In genomic region chr10:14382022-14382421, GRCh38 we compare ENCODE assay signal across 9 cellular contexts. TPM values are rescaled to one million over a fixed set of nuclear protein-coding genes. Genes with fewer than 3 reads are reported as not detected.
DNase-seq lines count a peak whose midpoint lies in the region; ATAC-seq and TF ChIP-seq lines count a peak whose summit lies in the region.
"Had no signal": no experiment of that assay in that cellular context is flagged by ENCODE, and none has a peak within 500 bp of the region (broad histone marks: within the 10 kb centered on the region; RNA-seq: fewer than 3 reads in every experiment).

No MANE protein-coding gene starts in this region.

- DNase-seq in activated naive CD4-positive, alpha-beta T cell treated with Interleukin-2 at 50 U/mL for 16 hours, result peak; percentile 54
- DNase-seq in stimulated activated CD4-positive, alpha-beta T cell treated with anti-CD3 and anti-CD28 coated beads, Interleukin-1b, Interleukin-23, amount 100 ng/mL, for 24 hours (ENCODE audit: low read depth in 4 of 4, low spot score in 1 of 4), result peak in 3 of 4 experiments; percentile 30 to 36 (median 35)
- no peak for DNase-seq in NCI-H1092 (lab: John Stamatoyannopoulos, UW)
- DNase-seq in breast epithelium (ENCODE audit: low spot score in 2 of 2), result no peak
- DNase-seq in amygdala (lab: John Stamatoyannopoulos, UW), result no peak

- no peaks in the 10 kb centered on the region for H3K9me3 ChIP-seq in breast epithelium
- H3K9me3 ChIP-seq: thyroid gland had no signal

- no peak for TF ChIP-seq CTCF in breast epithelium (IDR thresholded peaks at IDR 0.05)

- H3K4me3 ChIP-seq in breast epithelium, result no peak overlapping the region
- H3K4me3 ChIP-seq: thyroid gland had no signal

- H3K4me1 ChIP-seq in breast epithelium, result no peaks in the 10 kb centered on the region

- no peaks in the 10 kb centered on the region for H3K36me3 ChIP-seq in breast epithelium
- H3K36me3 ChIP-seq: thyroid gland had no signal

- H3K27me3 ChIP-seq in breast epithelium, result peaks cover 0 to 12% of the 10 kb centered on the region in 2 donors
- H3K27me3 ChIP-seq: thyroid gland had no signal

- H3K27ac ChIP-seq in breast epithelium, result no peak overlapping the region
- H3K27ac ChIP-seq: thyroid gland had no signal

- ATAC-seq in GM18873 (IDR thresholded peaks at IDR 0.05; ENCODE audit: low FRiP score, unreplicated experiment) (peak; percentile 65), HG03175 (IDR thresholded peaks at IDR 0.05; ENCODE audit: unreplicated experiment) (peak; percentile 41), GM21515 (IDR thresholded peaks at IDR 0.05; ENCODE audit: unreplicated experiment) (no peak)

- TF ChIP-seq POLR2A in breast epithelium (IDR thresholded peaks at IDR 0.05), result no peak

- intact Hi-C loops in breast epithelium (cut with DNase I; ENCODE audit: low total_unique reads), result no loop called here

RNA-seq across cellular contexts. Expression of gene FRMD4A, which starts 51.3 kb away (rescaled TPM):
- 100 to 1,000 TPM in 1 of 3 donors, 10 to 100 TPM in 2; 27.5 to 107 (median 34.4) TPM for total RNA-seq in breast epithelium

Comparison
In these comparisons a context has a peak if more than half of its experiments do, and no peak if none do; other contexts are left out.
1. DNase-seq: peak in activated naive CD4-positive, alpha-beta T cell treated with Interleukin-2 at 50 U/mL for 16 hours (single experiment) and stimulated activated CD4-positive, alpha-beta T cell treated with anti-CD3 and anti-CD28 coated beads, Interleukin-1b, Interleukin-23, amount 100 ng/mL, for 24 hours (3 of 4); none in NCI-H1092 (single experiment), breast epithelium (0 of 2) and amygdala (0 of 56).